In the genomic region with DNA sequence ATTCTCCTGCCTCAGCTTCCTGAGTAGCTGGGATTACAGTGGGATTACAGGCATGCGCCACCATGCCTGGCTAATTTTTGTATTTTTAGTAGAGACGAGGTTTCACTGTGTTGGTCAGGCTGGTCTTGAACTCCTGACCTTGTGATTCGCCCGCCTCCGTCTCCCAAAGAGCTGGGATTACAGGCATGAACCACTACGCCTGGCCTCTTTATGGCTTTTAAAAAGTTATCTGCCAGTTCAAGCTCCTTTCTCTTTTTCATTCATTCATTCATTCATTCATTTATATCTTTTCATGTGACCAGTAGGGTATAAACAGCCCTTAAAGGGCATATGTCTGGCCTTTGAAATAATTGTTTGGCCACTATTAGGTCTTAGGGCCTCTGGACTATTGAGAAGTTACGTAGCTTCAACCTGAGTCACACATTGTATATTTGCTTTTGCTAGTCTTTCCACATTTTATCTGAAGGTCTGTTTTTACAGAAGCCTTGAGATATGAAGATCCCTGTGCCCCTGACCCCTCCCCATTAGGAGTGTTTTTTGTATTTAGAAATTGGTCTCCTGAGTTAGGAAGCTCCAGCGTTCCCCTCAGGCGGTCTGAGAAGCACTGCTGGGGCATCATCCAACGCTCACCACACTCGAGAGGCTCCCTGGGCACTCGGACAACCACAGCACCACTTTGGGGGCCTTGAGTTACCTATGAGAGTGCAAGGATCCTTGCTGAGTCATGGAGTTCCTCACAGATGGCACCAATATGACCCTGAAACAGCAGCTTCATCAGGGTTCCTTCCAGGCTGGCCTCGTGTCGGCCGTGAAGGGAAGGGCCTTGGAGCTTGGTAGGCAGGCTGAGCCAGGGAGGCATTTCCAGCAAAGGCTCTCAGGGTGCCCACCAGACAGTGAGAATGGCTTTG, we compare ENCODE assay signal across 17 cellular contexts.
"Had no signal": no experiment of that assay in that cellular context is flagged by ENCODE, and none has a peak within 500 bp of the region (broad histone marks: within the 10 kb centered on the region; RNA-seq: fewer than 3 reads in every experiment).

No MANE protein-coding gene starts in this region.

- H3K36me3 ChIP-seq: prostate gland, right lobe of liver had no signal

- H3K27ac Mint-ChIP-seq: activated naive CD4-positive, alpha-beta T cell treated with anti-CD3 and anti-CD28 coated beads for 36 hours; activated T-helper 17 cell treated with anti-CD3 and anti-CD28 coated beads, Interleukin-2, amount 50 U/mL, for 72 hours; brain; immature natural killer cell; naive thymus-derived CD4-positive, alpha-beta T cell; stimulated activated memory B cell treated with anti-CD40 and anti-IgM and Interleukin-4, amounts not matched to agents 10 μg/mL and 1 μg/mL and 100 μg/mL, for 72 hours had no signal

- H3K9me3 ChIP-seq: prostate gland, right lobe of liver, spleen had no signal

- H3K27me3 ChIP-seq: right lobe of liver, spleen had no signal

- H3K4me1 ChIP-seq: prostate gland, spleen had no signal

- H3K4me1 Mint-ChIP-seq: activated T-helper 17 cell treated with anti-CD3 and anti-CD28 coated beads, Interleukin-2, amount 50 U/mL, for 72 hours; central memory CD8-positive, alpha-beta T cell; immature natural killer cell; naive thymus-derived CD4-positive, alpha-beta T cell; stimulated activated memory B cell treated with anti-CD40 and anti-IgM and Interleukin-4, amounts not matched to agents 10 μg/mL and 1 μg/mL and 100 μg/mL, for 72 hours had no signal

- H3K4me3 ChIP-seq: prostate gland, right lobe of liver, spleen had no signal

- H3K27me3 Mint-ChIP-seq: activated T-helper 17 cell treated with anti-CD3 and anti-CD28 coated beads, Interleukin-2, amount 50 U/mL, for 72 hours; brain; central memory CD8-positive, alpha-beta T cell; naive thymus-derived CD4-positive, alpha-beta T cell; stimulated activated memory B cell treated with anti-CD40 and anti-IgM and Interleukin-4, amounts not matched to agents 10 μg/mL and 1 μg/mL and 100 μg/mL, for 72 hours had no signal

- H3K4me3 Mint-ChIP-seq: activated naive CD4-positive, alpha-beta T cell treated with anti-CD3 and anti-CD28 coated beads for 36 hours; activated T-helper 17 cell treated with anti-CD3 and anti-CD28 coated beads, Interleukin-2, amount 50 U/mL, for 72 hours; brain; central memory CD8-positive, alpha-beta T cell; immature natural killer cell; naive thymus-derived CD4-positive, alpha-beta T cell; stimulated activated memory B cell treated with anti-CD40 and anti-IgM and Interleukin-4, amounts not matched to agents 10 μg/mL and 1 μg/mL and 100 μg/mL, for 72 hours had no signal

- DNase-seq: activated CD4-positive, alpha-beta T cell treated with anti-CD3 and anti-CD28 coated beads for 48 hours; activated CD8-positive, alpha-beta memory T cell treated with anti-CD3 and anti-CD28 coated beads for 24 hours; activated naive CD4-positive, alpha-beta T cell treated with anti-CD3 and anti-CD28 coated beads for 36 hours; effector memory CD4-positive, alpha-beta T cell; immature natural killer cell; left cardiac atrium; naive thymus-derived CD4-positive, alpha-beta T cell; right lobe of liver; spleen; stimulated activated CD4-positive, alpha-beta T cell treated with anti-CD3 and anti-CD28 coated beads, Interleukin-1b, Interleukin-23, amount 100 ng/mL, for 48 hours; T-helper 1 cell had no signal

- H3K9me3 Mint-ChIP-seq: activated naive CD4-positive, alpha-beta T cell treated with anti-CD3 and anti-CD28 coated beads for 36 hours; activated T-helper 17 cell treated with anti-CD3 and anti-CD28 coated beads, Interleukin-2, amount 50 U/mL, for 72 hours; brain; central memory CD8-positive, alpha-beta T cell; immature natural killer cell; naive thymus-derived CD4-positive, alpha-beta T cell; stimulated activated memory B cell treated with anti-CD40 and anti-IgM and Interleukin-4, amounts not matched to agents 10 μg/mL and 1 μg/mL and 100 μg/mL, for 72 hours had no signal

- H3K27ac ChIP-seq: epithelial cell of prostate, prostate gland, spleen had no signal

- ATAC-seq: activated T-helper 17 cell treated with anti-CD3 and anti-CD28 coated beads, Interleukin-2, amount 50 U/mL, for 72 hours; left cardiac atrium; naive thymus-derived CD4-positive, alpha-beta T cell; stimulated activated memory B cell treated with anti-CD40 and anti-IgM and Interleukin-4, amounts not matched to agents 10 μg/mL and 1 μg/mL and 100 μg/mL, for 72 hours had no signal
